In the genomic region with DNA sequence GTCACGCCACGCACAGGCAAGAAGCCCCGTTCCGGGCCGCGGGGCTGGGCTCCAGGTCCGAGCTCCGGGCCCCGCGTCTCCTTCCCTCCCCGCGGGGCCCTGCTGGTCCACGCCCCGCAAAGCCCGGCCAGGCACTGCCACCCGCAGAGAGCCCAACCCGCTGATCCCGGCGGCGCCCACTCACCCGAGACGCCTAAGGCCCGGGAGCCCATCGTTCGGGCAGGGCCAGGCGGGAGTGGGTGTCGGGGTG, we compare ENCODE assay signal across 12 cellular contexts. TPM values are rescaled to one million over a fixed set of nuclear protein-coding genes. Genes with fewer than 3 reads are reported as not detected.
A peak's percentile ranks its signal among the peaks of the same experiment; 100 is the strongest.
DNase-seq lines count a peak whose midpoint lies in the region; ATAC-seq and TF ChIP-seq lines count a peak whose summit lies in the region.
"Had no signal": no experiment of that assay in that cellular context is flagged by ENCODE, and none has a peak within 500 bp of the region (broad histone marks: within the 10 kb centered on the region; RNA-seq: fewer than 3 reads in every experiment).

No MANE protein-coding gene starts in this region.

- H3K4me3 ChIP-seq in CD8-positive, alpha-beta memory T cell (ENCODE audit: low read length) = no peak overlapping the region
- H3K4me3 ChIP-seq in iPS-11a (ENCODE audit: low read depth, low read length) = peak overlapping the region; percentile 65

- POLR2A ChIA-PET in CD8-positive, alpha-beta memory T cell (lab: Charles Lee) = no interaction called here
- POLR2A ChIA-PET in T-cell (lab: Charles Lee) = interaction anchor here in 1 of 2 donors (1.0 kb wide), 1 partner anchor 716 kb away, joined by 11 read pairs; no protein-coding TSS in a partner anchor

- peak overlapping the region; percentile 69 to 84 (median 79) for H3K4me3 Mint-ChIP-seq in CD8-positive, alpha-beta memory T cell
- peak overlapping the region; percentile 46 to 73 (median 66) for H3K4me3 Mint-ChIP-seq in T-cell
- H3K4me3 Mint-ChIP-seq: T-helper 2 cell treated with Interferon-gamma antibody and Interleukin-4, amounts not matched to agents 5 μg/mL and 100 μg/mL, for 36 hours had no signal

- DNase-seq in CD8-positive, alpha-beta memory T cell = no peak
- DNase-seq in T-cell (no peak), retina (peak; percentile 49), SW480 (ENCODE audit: low spot score) (no peak), foreskin keratinocyte (no peak), DMS114 treated with DMSO at 0.1 percent for 48 hours (lab: John Stamatoyannopoulos, UW; ENCODE audit: unreplicated experiment) (no peak)
- DNase-seq: activated gamma-delta T cell, NCI-H446 had no signal

- peaks cover 15% of the 10 kb centered on the region for H3K4me1 ChIP-seq in CD8-positive, alpha-beta memory T cell (ENCODE audit: insufficient read depth, low read length)
- no peaks in the 10 kb centered on the region for H3K4me1 ChIP-seq in foreskin keratinocyte

- H3K36me3 Mint-ChIP-seq in CD8-positive, alpha-beta memory T cell = peaks cover 0 to 1% (median 0%) of the 10 kb centered on the region in 3 donors
- no peaks in the 10 kb centered on the region for H3K36me3 Mint-ChIP-seq in T-cell

- TF ChIP-seq CTCF in foreskin keratinocyte (conservative IDR thresholded peaks at IDR 0.05) = no peak

- H3K27ac ChIP-seq in CD8-positive, alpha-beta memory T cell (ENCODE audit: low read depth, low read length) = no peak overlapping the region
- no peak overlapping the region for H3K27ac ChIP-seq in foreskin keratinocyte
- H3K27ac ChIP-seq: neutrophil had no signal

- no peaks in the 10 kb centered on the region for H3K36me3 ChIP-seq in CD8-positive, alpha-beta memory T cell (ENCODE audit: insufficient read depth, low read length)
- H3K36me3 ChIP-seq: neutrophil had no signal

- H3K27ac Mint-ChIP-seq in CD8-positive, alpha-beta memory T cell = peak overlapping the region in 4 of 8 donors; percentile 18 to 88 (median 80)
- no peak overlapping the region for H3K27ac Mint-ChIP-seq in T-cell
- H3K27ac Mint-ChIP-seq: T-helper 2 cell treated with Interferon-gamma antibody and Interleukin-4, amounts not matched to agents 5 μg/mL and 100 μg/mL, for 36 hours had no signal

- no peaks in the 10 kb centered on the region for H3K9me3 Mint-ChIP-seq in CD8-positive, alpha-beta memory T cell
- H3K9me3 Mint-ChIP-seq in T-cell = no peaks in the 10 kb centered on the region
- H3K9me3 Mint-ChIP-seq: T-helper 2 cell treated with Interferon-gamma antibody and Interleukin-4, amounts not matched to agents 5 μg/mL and 100 μg/mL, for 36 hours had no signal

- H3K9me3 ChIP-seq in CD8-positive, alpha-beta memory T cell (ENCODE audit: low read length) = no peaks in the 10 kb centered on the region
- H3K9me3 ChIP-seq: neutrophil had no signal

- H3K27me3 ChIP-seq in CD8-positive, alpha-beta memory T cell (ENCODE audit: insufficient read depth, low read length, poor library complexity, severe bottlenecking) = no peaks in the 10 kb centered on the region
- peaks cover 55% of the 10 kb centered on the region for H3K27me3 ChIP-seq in foreskin keratinocyte

- ATAC-seq in T-cell (replicated peaks in 1 of 4) = peak in 3 of 4 experiments; percentile 25 to 33 (median 30)
- no peak for ATAC-seq in foreskin keratinocyte
- no peak for ATAC-seq in HG03521 (IDR thresholded peaks at IDR 0.05; ENCODE audit: unreplicated experiment)

- H3K27me3 Mint-ChIP-seq in CD8-positive, alpha-beta memory T cell = peaks cover 0 to 13% of the 10 kb centered on the region in 2 donors
- peaks cover 5 to 13% of the 10 kb centered on the region in 2 donors for H3K27me3 Mint-ChIP-seq in T-cell

- peaks cover 18 to 24% (median 21%) of the 10 kb centered on the region in 3 donors for H3K4me1 Mint-ChIP-seq in CD8-positive, alpha-beta memory T cell
- peaks cover 16 to 23% (median 20%) of the 10 kb centered on the region in 3 donors for H3K4me1 Mint-ChIP-seq in T-cell

- CTCF ChIA-PET in CD8-positive, alpha-beta memory T cell (lab: Charles Lee) = no interaction called here
- CTCF ChIA-PET in T-cell (lab: Charles Lee) = no interaction called here

RNA-seq across cellular contexts. Expression of a gene that starts 0.9 kb away (rescaled TPM):
- total RNA-seq in CD8-positive, alpha-beta memory T cell = 1 to 10 TPM; 1.3 to 2.3 TPM
- polyA plus RNA-seq in CD8-positive, alpha-beta memory T cell = 2.1 TPM
- 10 to 100 TPM in 2 of 5 donors, 1 to 10 TPM in 3; 3.7 to 51.3 (median 9.0) TPM for total RNA-seq in T-cell
- total RNA-seq in foreskin keratinocyte = 0.04 and 0.07 TPM in 2 replicates
- 0.03 and 0.07 TPM in 2 replicates for polyA plus RNA-seq in foreskin keratinocyte

RNA-seq across cellular contexts. Expression of a gene that starts 35.0 kb away (rescaled TPM):
- 100 to 1,000 TPM; 158 to 166 TPM for total RNA-seq in CD8-positive, alpha-beta memory T cell
- 567 TPM for polyA plus RNA-seq in CD8-positive, alpha-beta memory T cell
- 100 to 1,000 TPM; 179 to 221 (median 209) TPM for total RNA-seq in T-cell
- 242 and 269 TPM in 2 replicates for total RNA-seq in foreskin keratinocyte
- polyA plus RNA-seq in foreskin keratinocyte = 386 and 429 TPM in 2 replicates

RNA-seq across cellular contexts. Expression of a gene that starts 35.3 kb away (rescaled TPM):
- 10 to 100 TPM; 54.2 to 61.6 TPM for total RNA-seq in CD8-positive, alpha-beta memory T cell
- 109 TPM for polyA plus RNA-seq in CD8-positive, alpha-beta memory T cell
- total RNA-seq in T-cell (10 to 100 TPM; 47.7 to 54.6 (median 51.8) TPM), foreskin keratinocyte (42.9 and 47.4 TPM in 2 replicates)
- 57.0 and 61.4 TPM in 2 replicates for polyA plus RNA-seq in foreskin keratinocyte

RNA-seq across cellular contexts. Expression of a gene that starts 48.6 kb away (rescaled TPM):
- total RNA-seq in CD8-positive, alpha-beta memory T cell = not detected
- not detected for polyA plus RNA-seq in CD8-positive, alpha-beta memory T cell
- total RNA-seq in T-cell = not detected
- 0.03 and 0.04 TPM in 2 replicates for total RNA-seq in foreskin keratinocyte
- polyA plus RNA-seq in foreskin keratinocyte = 0.10 and 0.15 TPM in 2 replicates

RNA-seq across cellular contexts. Expression of a gene that starts 56.5 kb away (rescaled TPM):
- total RNA-seq in CD8-positive, alpha-beta memory T cell = under 1 TPM; 0.62 to 0.79 TPM
- 0.38 TPM for polyA plus RNA-seq in CD8-positive, alpha-beta memory T cell
- 1 to 10 TPM; 1.4 to 6.0 (median 4.0) TPM for total RNA-seq in T-cell
- 26.0 and 47.6 TPM in 2 replicates for total RNA-seq in foreskin keratinocyte
- 22.7 and 39.1 TPM in 2 replicates for polyA plus RNA-seq in foreskin keratinocyte

Comparison
In these comparisons a context has a peak if more than half of its experiments do, and no peak if none do; other contexts are left out.
1. ATAC-seq: peak in T-cell (3 of 4); none in foreskin keratinocyte (single experiment) and HG03521 (single experiment).